1 cellular context compared by ENCODE assay signal in the genomic region with DNA sequence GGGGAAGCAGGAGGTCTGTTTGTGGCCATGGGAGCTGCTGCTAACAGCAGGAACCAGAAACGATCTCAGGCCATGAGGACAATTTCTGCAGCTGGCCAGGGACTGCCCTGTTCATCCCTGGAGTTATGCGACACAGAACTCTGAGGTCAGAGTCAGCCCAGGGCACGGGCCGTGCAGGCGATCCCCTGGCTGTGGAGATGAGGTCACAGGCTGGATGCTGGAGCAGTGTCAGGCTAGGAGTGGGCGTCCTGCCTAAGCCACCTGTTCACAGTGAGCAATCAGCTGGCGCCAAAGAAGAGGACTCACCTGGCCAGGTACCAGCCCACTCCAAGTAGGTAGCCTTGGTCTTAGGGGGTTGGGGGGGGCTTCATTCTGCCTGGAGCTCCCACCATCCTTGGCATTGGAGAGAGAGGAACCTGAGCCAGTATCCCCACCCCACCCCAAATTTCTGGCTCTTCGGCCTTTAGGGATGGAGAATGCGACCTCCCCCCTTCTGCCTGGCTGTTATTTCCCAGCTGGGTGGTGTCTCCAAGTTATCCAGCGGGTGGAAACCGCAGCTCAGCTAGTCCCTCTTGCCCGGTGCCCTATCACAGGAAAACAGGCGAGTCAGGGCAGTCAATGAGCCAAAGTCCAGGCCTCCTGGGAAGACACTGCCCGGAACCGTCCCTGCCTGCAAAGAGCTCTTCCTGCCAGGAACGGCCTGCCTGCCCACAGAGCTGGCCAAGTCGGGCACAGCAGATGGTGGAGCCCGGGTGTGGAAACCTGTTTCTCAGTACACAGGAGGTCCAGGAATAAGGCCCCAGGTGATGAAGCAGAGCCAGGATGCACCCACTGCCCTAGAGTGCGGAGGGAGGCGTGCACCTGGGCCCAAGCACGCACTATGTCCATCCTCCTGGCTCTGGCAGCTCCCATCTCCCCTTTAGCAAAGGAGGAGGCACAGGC.
A peak's percentile ranks its signal among the peaks of the same experiment; 100 is the strongest.
TF ChIP-seq lines count a peak whose summit lies in the region.

No MANE protein-coding gene starts in this region.

TF ChIP-seq in HepG2, 621 proteins besides CTCF, POLR2A, EP300 and RAD21 (continued from another document and continues in another):
- TF ChIP-seq, protein P1, sequence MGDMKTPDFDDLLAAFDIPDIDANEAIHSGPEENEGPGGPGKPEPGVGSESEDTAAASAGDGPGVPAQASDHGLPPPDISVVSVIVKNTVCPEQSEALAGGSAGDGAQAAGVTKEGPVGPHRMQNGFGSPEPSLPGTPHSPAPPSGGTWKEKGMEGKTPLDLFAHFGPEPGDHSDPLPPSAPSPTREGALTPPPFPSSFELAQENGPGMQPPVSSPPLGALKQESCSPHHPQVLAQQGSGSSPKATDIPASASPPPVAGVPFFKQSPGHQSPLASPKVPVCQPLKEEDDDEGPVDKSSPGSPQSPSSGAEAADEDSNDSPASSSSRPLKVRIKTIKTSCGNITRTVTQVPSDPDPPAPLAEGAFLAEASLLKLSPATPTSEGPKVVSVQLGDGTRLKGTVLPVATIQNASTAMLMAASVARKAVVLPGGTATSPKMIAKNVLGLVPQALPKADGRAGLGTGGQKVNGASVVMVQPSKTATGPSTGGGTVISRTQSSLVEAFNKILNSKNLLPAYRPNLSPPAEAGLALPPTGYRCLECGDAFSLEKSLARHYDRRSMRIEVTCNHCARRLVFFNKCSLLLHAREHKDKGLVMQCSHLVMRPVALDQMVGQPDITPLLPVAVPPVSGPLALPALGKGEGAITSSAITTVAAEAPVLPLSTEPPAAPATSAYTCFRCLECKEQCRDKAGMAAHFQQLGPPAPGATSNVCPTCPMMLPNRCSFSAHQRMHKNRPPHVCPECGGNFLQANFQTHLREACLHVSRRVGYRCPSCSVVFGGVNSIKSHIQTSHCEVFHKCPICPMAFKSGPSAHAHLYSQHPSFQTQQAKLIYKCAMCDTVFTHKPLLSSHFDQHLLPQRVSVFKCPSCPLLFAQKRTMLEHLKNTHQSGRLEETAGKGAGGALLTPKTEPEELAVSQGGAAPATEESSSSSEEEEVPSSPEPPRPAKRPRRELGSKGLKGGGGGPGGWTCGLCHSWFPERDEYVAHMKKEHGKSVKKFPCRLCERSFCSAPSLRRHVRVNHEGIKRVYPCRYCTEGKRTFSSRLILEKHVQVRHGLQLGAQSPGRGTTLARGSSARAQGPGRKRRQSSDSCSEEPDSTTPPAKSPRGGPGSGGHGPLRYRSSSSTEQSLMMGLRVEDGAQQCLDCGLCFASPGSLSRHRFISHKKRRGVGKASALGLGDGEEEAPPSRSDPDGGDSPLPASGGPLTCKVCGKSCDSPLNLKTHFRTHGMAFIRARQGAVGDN (CRISPR knock-in tag; IDR thresholded peaks at IDR 0.05), result peak; percentile 94
- TF ChIP-seq, protein P2, sequence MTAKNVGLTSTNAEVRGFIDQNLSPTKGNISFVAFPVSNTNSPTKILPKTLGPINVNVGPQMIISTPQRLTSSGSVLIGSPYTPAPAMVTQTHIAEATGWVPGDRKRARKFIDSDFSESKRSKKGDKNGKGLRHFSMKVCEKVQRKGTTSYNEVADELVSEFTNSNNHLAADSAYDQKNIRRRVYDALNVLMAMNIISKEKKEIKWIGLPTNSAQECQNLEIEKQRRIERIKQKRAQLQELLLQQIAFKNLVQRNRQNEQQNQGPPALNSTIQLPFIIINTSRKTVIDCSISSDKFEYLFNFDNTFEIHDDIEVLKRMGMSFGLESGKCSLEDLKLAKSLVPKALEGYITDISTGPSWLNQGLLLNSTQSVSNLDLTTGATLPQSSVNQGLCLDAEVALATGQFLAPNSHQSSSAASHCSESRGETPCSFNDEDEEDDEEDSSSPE (CRISPR knock-in tag; IDR thresholded peaks at IDR 0.05), result no peak
- TF ChIP-seq, protein P3, sequence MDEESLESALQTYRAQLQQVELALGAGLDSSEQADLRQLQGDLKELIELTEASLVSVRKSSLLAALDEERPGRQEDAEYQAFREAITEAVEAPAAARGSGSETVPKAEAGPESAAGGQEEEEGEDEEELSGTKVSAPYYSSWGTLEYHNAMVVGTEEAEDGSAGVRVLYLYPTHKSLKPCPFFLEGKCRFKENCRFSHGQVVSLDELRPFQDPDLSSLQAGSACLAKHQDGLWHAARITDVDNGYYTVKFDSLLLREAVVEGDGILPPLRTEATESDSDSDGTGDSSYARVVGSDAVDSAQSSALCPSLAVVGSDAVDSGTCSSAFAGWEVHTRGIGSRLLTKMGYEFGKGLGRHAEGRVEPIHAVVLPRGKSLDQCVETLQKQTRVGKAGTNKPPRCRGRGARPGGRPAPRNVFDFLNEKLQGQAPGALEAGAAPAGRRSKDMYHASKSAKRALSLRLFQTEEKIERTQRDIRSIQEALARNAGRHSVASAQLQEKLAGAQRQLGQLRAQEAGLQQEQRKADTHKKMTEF (CRISPR knock-in tag; IDR thresholded peaks at IDR 0.05), result peak; percentile 64; the same call in 1 of the 2 replicates
- TF ChIP-seq ZNF747 (CRISPR knock-in tag; IDR thresholded peaks at IDR 0.05; ENCODE audit: borderline replicate concordance) (peak; percentile 50; the same call in 1 of the 2 replicates), SNRNP70 (IDR thresholded peaks at IDR 0.05; ENCODE audit: low read depth, low read length) (no peak), MED13 (CRISPR knock-in tag; IDR thresholded peaks at IDR 0.05) (no peak), JUNB (CRISPR knock-in tag; IDR thresholded peaks at IDR 0.05; ENCODE audit: borderline replicate concordance) (no peak), SMAD1 (CRISPR knock-in tag; IDR thresholded peaks at IDR 0.05; ENCODE audit: borderline replicate concordance, low read depth) (no peak), ZZZ3 (CRISPR knock-in tag; IDR thresholded peaks at IDR 0.05; ENCODE audit: borderline replicate concordance) (no peak), CREM (IDR thresholded peaks at IDR 0.05) (peak; percentile 14; the same call in 1 of the 2 replicates), CREM (CRISPR knock-in tag; IDR thresholded peaks at IDR 0.05) (no peak), ZNF749 (CRISPR knock-in tag; IDR thresholded peaks at IDR 0.05; ENCODE audit: borderline replicate concordance) (no peak), ETV5 (CRISPR knock-in tag; IDR thresholded peaks at IDR 0.05; ENCODE audit: borderline replicate concordance) (peak; percentile 73; the same call in 1 of the 2 replicates), KDM2A (CRISPR knock-in tag; IDR thresholded peaks at IDR 0.05; ENCODE audit: borderline replicate concordance, low read depth) (no peak; the same call in 1 of the 2 replicates)
- TF ChIP-seq, protein P4, sequence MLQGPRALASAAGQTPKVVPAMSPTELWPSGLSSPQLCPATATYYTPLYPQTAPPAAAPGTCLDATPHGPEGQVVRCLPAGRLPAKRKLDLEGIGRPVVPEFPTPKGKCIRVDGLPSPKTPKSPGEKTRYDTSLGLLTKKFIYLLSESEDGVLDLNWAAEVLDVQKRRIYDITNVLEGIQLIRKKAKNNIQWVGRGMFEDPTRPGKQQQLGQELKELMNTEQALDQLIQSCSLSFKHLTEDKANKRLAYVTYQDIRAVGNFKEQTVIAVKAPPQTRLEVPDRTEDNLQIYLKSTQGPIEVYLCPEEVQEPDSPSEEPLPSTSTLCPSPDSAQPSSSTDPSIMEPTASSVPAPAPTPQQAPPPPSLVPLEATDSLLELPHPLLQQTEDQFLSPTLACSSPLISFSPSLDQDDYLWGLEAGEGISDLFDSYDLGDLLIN (CRISPR knock-in tag; IDR thresholded peaks at IDR 0.05; ENCODE audit: borderline replicate concordance), result peak; percentile 74; the same call in 1 of the 2 replicates
- TF ChIP-seq, protein P5, sequence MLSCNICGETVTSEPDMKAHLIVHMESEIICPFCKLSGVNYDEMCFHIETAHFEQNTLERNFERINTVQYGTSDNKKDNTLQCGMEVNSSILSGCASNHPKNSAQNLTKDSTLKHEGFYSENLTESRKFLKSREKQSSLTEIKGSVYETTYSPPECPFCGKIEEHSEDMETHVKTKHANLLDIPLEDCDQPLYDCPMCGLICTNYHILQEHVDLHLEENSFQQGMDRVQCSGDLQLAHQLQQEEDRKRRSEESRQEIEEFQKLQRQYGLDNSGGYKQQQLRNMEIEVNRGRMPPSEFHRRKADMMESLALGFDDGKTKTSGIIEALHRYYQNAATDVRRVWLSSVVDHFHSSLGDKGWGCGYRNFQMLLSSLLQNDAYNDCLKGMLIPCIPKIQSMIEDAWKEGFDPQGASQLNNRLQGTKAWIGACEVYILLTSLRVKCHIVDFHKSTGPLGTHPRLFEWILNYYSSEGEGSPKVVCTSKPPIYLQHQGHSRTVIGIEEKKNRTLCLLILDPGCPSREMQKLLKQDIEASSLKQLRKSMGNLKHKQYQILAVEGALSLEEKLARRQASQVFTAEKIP (CRISPR knock-in tag; IDR thresholded peaks at IDR 0.05; ENCODE audit: borderline replicate concordance), result no peak
- TF ChIP-seq, protein P6, sequence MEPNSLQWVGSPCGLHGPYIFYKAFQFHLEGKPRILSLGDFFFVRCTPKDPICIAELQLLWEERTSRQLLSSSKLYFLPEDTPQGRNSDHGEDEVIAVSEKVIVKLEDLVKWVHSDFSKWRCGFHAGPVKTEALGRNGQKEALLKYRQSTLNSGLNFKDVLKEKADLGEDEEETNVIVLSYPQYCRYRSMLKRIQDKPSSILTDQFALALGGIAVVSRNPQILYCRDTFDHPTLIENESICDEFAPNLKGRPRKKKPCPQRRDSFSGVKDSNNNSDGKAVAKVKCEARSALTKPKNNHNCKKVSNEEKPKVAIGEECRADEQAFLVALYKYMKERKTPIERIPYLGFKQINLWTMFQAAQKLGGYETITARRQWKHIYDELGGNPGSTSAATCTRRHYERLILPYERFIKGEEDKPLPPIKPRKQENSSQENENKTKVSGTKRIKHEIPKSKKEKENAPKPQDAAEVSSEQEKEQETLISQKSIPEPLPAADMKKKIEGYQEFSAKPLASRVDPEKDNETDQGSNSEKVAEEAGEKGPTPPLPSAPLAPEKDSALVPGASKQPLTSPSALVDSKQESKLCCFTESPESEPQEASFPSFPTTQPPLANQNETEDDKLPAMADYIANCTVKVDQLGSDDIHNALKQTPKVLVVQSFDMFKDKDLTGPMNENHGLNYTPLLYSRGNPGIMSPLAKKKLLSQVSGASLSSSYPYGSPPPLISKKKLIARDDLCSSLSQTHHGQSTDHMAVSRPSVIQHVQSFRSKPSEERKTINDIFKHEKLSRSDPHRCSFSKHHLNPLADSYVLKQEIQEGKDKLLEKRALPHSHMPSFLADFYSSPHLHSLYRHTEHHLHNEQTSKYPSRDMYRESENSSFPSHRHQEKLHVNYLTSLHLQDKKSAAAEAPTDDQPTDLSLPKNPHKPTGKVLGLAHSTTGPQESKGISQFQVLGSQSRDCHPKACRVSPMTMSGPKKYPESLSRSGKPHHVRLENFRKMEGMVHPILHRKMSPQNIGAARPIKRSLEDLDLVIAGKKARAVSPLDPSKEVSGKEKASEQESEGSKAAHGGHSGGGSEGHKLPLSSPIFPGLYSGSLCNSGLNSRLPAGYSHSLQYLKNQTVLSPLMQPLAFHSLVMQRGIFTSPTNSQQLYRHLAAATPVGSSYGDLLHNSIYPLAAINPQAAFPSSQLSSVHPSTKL (CRISPR knock-in tag; IDR thresholded peaks at IDR 0.05), result peak; percentile 38; the same call in 1 of the 2 replicates
- TF ChIP-seq, protein P7, sequence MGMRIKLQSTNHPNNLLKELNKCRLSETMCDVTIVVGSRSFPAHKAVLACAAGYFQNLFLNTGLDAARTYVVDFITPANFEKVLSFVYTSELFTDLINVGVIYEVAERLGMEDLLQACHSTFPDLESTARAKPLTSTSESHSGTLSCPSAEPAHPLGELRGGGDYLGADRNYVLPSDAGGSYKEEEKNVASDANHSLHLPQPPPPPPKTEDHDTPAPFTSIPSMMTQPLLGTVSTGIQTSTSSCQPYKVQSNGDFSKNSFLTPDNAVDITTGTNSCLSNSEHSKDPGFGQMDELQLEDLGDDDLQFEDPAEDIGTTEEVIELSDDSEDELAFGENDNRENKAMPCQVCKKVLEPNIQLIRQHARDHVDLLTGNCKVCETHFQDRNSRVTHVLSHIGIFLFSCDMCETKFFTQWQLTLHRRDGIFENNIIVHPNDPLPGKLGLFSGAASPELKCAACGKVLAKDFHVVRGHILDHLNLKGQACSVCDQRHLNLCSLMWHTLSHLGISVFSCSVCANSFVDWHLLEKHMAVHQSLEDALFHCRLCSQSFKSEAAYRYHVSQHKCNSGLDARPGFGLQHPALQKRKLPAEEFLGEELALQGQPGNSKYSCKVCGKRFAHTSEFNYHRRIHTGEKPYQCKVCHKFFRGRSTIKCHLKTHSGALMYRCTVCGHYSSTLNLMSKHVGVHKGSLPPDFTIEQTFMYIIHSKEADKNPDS (CRISPR knock-in tag; IDR thresholded peaks at IDR 0.05), result no peak
